In the genomic region with DNA sequence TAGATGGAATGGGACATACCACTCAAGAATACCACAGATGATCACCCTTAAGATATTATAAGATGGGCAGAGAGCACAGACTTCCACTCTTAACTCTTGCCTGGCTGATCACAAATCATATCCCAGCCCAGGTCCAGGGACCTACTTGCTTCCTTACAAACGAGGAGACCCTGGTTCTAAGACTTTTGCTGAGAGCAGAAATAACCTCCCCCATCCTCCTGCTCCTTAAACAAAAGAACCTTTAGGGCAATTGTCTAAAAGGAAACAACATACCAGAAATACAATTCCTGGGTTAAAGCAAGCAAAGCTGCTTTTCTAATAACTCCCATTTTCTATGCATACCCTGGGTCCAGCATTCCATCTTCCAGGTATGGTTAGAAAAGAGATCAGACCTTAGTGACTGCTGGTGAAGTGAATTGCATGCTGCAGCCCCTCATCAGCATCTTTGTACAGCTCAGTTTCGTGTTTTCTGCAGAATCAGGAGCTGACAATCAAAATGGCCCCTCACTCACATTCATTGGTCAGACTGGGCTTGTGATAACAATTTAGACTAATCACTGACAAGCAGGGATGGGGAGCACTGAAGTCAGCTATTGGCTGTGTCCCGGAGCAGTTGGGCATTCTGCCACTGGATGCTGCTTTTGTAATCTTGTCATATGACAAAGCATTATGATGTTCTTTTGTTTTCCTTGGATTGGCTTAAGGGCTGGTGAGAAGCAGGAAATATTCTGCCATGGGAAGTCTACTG, we compare ENCODE assay signal across 12 cellular contexts. TPM values are rescaled to one million over a fixed set of nuclear protein-coding genes. Genes with fewer than 3 reads are reported as not detected.
DNase-seq lines count a peak whose midpoint lies in the region; ATAC-seq and TF ChIP-seq lines count a peak whose summit lies in the region.
"Had no signal": no experiment of that assay in that cellular context is flagged by ENCODE, and none has a peak within 500 bp of the region (broad histone marks: within the 10 kb centered on the region; RNA-seq: fewer than 3 reads in every experiment).

No MANE protein-coding gene starts in this region.

- ATAC-seq in GM18498 (IDR thresholded peaks at IDR 0.05; ENCODE audit: unreplicated experiment) (no peak), GM21619 (IDR thresholded peaks at IDR 0.05; ENCODE audit: unreplicated experiment) (no peak)
- ATAC-seq: activated naive CD8-positive, alpha-beta T cell treated with anti-CD3 and anti-CD28 coated beads, Interleukin-2, amount 50 U/mL, for 24 hours; natural killer cell treated with Interleukin-12 subunit alpha and Interleukin-12 subunit beta and Interleukin-15 and Interleukin-18, amount 100 ng/mL, for 72 hours had no signal

- intact Hi-C loops in mammary epithelial cell (cut with micrococcal nuclease) = no loop called here
- intact Hi-C loops in thyroid gland (cut with DNase I) = no loop called here

- H2AK5ac ChIP-seq in trophoblast cell (ENCODE audit: low read length) = no peak overlapping the region

- no peak overlapping the region for H4K12ac ChIP-seq in trophoblast cell (ENCODE audit: low read depth, low read length)

- no peak overlapping the region for H3K23ac ChIP-seq in trophoblast cell (ENCODE audit: low read length)

- H3K9ac ChIP-seq in mammary epithelial cell (ENCODE audit: insufficient read depth, low read length) (no peak overlapping the region), trophoblast cell (ENCODE audit: low read length) (no peak overlapping the region)

- CTCF ChIA-PET in mammary epithelial cell (lab: Charles Lee; ENCODE audit: low non-redundant PET) = no interaction called here
- CTCF ChIA-PET in activated CD4-positive, alpha-beta T cell treated with anti-CD3 and anti-CD28 coated beads, Interleukin-2, amount 10 ng/mL, durations not matched to agents 7 days and 5 days (lab: Charles Lee) = interaction anchor here (0.8 kb wide), 1 partner anchor 13 kb away, joined by 3 read pairs; no protein-coding TSS in a partner anchor

- peaks cover 49% of the 10 kb centered on the region for H3K36me3 Mint-ChIP-seq in activated CD4-positive, alpha-beta T cell treated with anti-CD3 and anti-CD28 coated beads, Interleukin-2, amount 10 ng/mL, durations not matched to agents 7 days and 5 days (ENCODE audit: low read depth)

- H3K36me3 ChIP-seq in mammary epithelial cell (ENCODE audit: insufficient read depth, low read length) (no peaks in the 10 kb centered on the region), thyroid gland (peaks cover 0 to 6% of the 10 kb centered on the region in 2 donors), trophoblast cell (ENCODE audit: control insufficient read depth in 1 of 2, insufficient read depth in 2 of 2, low read length in 2 of 2) (no peaks in the 10 kb centered on the region)

- no peaks in the 10 kb centered on the region for H4K20me1 ChIP-seq in mammary epithelial cell (ENCODE audit: insufficient read depth, low read length)

- TF ChIP-seq CTCF in mammary epithelial cell (conservative IDR thresholded peaks at IDR 0.05 in 1 of 2, IDR thresholded peaks at IDR 0.05 in 1 of 2; ENCODE audit: extremely low read depth in 1 of 2, insufficient read depth in 1 of 2, low read depth in 1 of 2, low read length in 2 of 2) (no peak), thyroid gland (IDR thresholded peaks at IDR 0.05) (no peak)

- in situ Hi-C loops in mammary epithelial cell (cut with MboI; ENCODE audit: low sequenced_read_pairs in 2 of 2) = no loop called here

- H3K4me3 ChIP-seq in mammary epithelial cell (replicated peaks in 1 of 3; ENCODE audit: insufficient read depth in 1 of 3, low read depth in 2 of 3, low read length in 3 of 3) (no peak overlapping the region), thyroid gland (replicated peaks in 1 of 3) (no peak overlapping the region), trophoblast cell (ENCODE audit: low read depth, low read length) (no peak overlapping the region)
- H3K4me3 ChIP-seq: SJSA1, upper lobe of left lung had no signal

- H3K79me1 ChIP-seq in trophoblast cell (ENCODE audit: low read length) = no peaks in the 10 kb centered on the region

- H3K4me2 ChIP-seq in mammary epithelial cell (ENCODE audit: insufficient read depth, low read depth, low read length) (peak overlapping the region; percentile 16), trophoblast cell (ENCODE audit: low read length) (no peak overlapping the region)

- dilution Hi-C loops in mammary epithelial cell (cut with HindIII; ENCODE audit: low sequenced_read_pairs) = no loop called here

- no peaks in the 10 kb centered on the region for H3K9me3 Mint-ChIP-seq in activated CD4-positive, alpha-beta T cell treated with anti-CD3 and anti-CD28 coated beads, Interleukin-2, amount 10 ng/mL, durations not matched to agents 7 days and 5 days
- H3K9me3 Mint-ChIP-seq: activated naive CD8-positive, alpha-beta T cell treated with anti-CD3 and anti-CD28 coated beads, Interleukin-2, amount 50 U/mL, for 24 hours; natural killer cell treated with Interleukin-12 subunit alpha and Interleukin-12 subunit beta and Interleukin-15 and Interleukin-18, amount 100 ng/mL, for 72 hours had no signal

- peaks cover 11% of the 10 kb centered on the region for H3K27me3 Mint-ChIP-seq in activated CD4-positive, alpha-beta T cell treated with anti-CD3 and anti-CD28 coated beads, Interleukin-2, amount 10 ng/mL, durations not matched to agents 7 days and 5 days

- no peak overlapping the region for H4K8ac ChIP-seq in trophoblast cell (ENCODE audit: low read depth, low read length)

- BruUV-seq in mammary epithelial cell (replicated peaks; lab: Mats Ljungman, UMichigan) = no TSS peak

- no peak overlapping the region for H3K18ac ChIP-seq in trophoblast cell (ENCODE audit: low read length)

- WGBS in mammary epithelial cell (ENCODE audit: low coverage, missing lambda C conversion rate) = 72% methylated on average over 3 of the region's 3 CpGs
- 66 to 70% methylated on average over 3 of the region's 3 CpGs for WGBS in thyroid gland, 2 donors
- WGBS in trophoblast cell (ENCODE audit: extremely low coverage, insufficient coverage, insufficient read length) = no CpG with 5 or more reads among the region's 3 CpGs

- no peak overlapping the region for H4K91ac ChIP-seq in trophoblast cell (ENCODE audit: low read depth, low read length)

- H3K4ac ChIP-seq in trophoblast cell (ENCODE audit: low read depth, low read length) = no peak overlapping the region

- H2BK12ac ChIP-seq in trophoblast cell (ENCODE audit: low read length) = no peak overlapping the region

- H3K4me3 Mint-ChIP-seq in activated CD4-positive, alpha-beta T cell treated with anti-CD3 and anti-CD28 coated beads, Interleukin-2, amount 10 ng/mL, durations not matched to agents 7 days and 5 days = no peak overlapping the region
- H3K4me3 Mint-ChIP-seq: activated naive CD8-positive, alpha-beta T cell treated with anti-CD3 and anti-CD28 coated beads, Interleukin-2, amount 50 U/mL, for 24 hours; natural killer cell treated with Interleukin-12 subunit alpha and Interleukin-12 subunit beta and Interleukin-15 and Interleukin-18, amount 100 ng/mL, for 72 hours had no signal

- no peak overlapping the region for H3K27ac Mint-ChIP-seq in activated CD4-positive, alpha-beta T cell treated with anti-CD3 and anti-CD28 coated beads, Interleukin-2, amount 10 ng/mL, durations not matched to agents 7 days and 5 days
- H3K27ac Mint-ChIP-seq: activated naive CD8-positive, alpha-beta T cell treated with anti-CD3 and anti-CD28 coated beads, Interleukin-2, amount 50 U/mL, for 24 hours; natural killer cell treated with Interleukin-12 subunit alpha and Interleukin-12 subunit beta and Interleukin-15 and Interleukin-18, amount 100 ng/mL, for 72 hours had no signal

- H3K4me1 ChIP-seq in mammary epithelial cell (ENCODE audit: insufficient read depth, low read length) = peaks cover 10% of the 10 kb centered on the region
- peaks cover 0 to 14% of the 10 kb centered on the region in 2 donors for H3K4me1 ChIP-seq in thyroid gland
- peaks cover 2 to 3% of the 10 kb centered on the region in 2 experiments for H3K4me1 ChIP-seq in trophoblast cell (ENCODE audit: control insufficient read depth in 1 of 2, insufficient read depth in 2 of 2, low read length in 2 of 2)

- H3K14ac ChIP-seq in trophoblast cell (ENCODE audit: low read length) = no peak overlapping the region

- no peak overlapping the region for H2BK5ac ChIP-seq in trophoblast cell (ENCODE audit: low read depth, low read length, poor library complexity)

- H2BK120ac ChIP-seq in trophoblast cell (ENCODE audit: insufficient read depth, low read length, poor library complexity) = no peak overlapping the region

- peaks cover 15% of the 10 kb centered on the region for H3K4me1 Mint-ChIP-seq in activated CD4-positive, alpha-beta T cell treated with anti-CD3 and anti-CD28 coated beads, Interleukin-2, amount 10 ng/mL, durations not matched to agents 7 days and 5 days

- H3K27ac ChIP-seq in mammary epithelial cell (ENCODE audit: insufficient read depth, low read depth, low read length) (no peak overlapping the region), layer of hippocampus (ENCODE audit: low read depth, low read length) (peak overlapping the region; percentile 92), thyroid gland (no peak overlapping the region), trophoblast cell (ENCODE audit: low read depth, low read length) (no peak overlapping the region)
- H3K27ac ChIP-seq: SJSA1 had no signal

- H2AFZ ChIP-seq in mammary epithelial cell (ENCODE audit: low read depth, low read length) (peak overlapping the region; percentile 14), trophoblast cell (ENCODE audit: insufficient read depth, low read length, poor library complexity) (no peak overlapping the region)

- H3K79me2 ChIP-seq in mammary epithelial cell (ENCODE audit: insufficient read depth, low read length) (no peaks in the 10 kb centered on the region), trophoblast cell (ENCODE audit: control insufficient read depth, insufficient read depth, low read length, poor library complexity) (no peaks in the 10 kb centered on the region)

- DNase-seq in M059J (ENCODE audit: low read depth) (peak; percentile 88), mammary epithelial cell (peak; percentile 54), thyroid gland (peak; percentile 25 to 42), trophoblast cell (no peak)
- DNase-seq in activated CD4-positive, alpha-beta T cell treated with anti-CD3 and anti-CD28 coated beads, Interleukin-2, amount 10 ng/mL, durations not matched to agents 7 days and 5 days = no peak
- DNase-seq: activated naive CD8-positive, alpha-beta T cell treated with anti-CD3 and anti-CD28 coated beads, Interleukin-2, amount 50 U/mL, for 24 hours; upper lobe of left lung had no signal

- POLR2A ChIA-PET in activated CD4-positive, alpha-beta T cell treated with anti-CD3 and anti-CD28 coated beads, Interleukin-2, amount 10 ng/mL, durations not matched to agents 7 days and 5 days (lab: Charles Lee) = interaction anchor here (1.2 kb wide), 1 partner anchor 50 kb away, joined by 3 read pairs; a partner anchor contains a TSS

- TF ChIP-seq POLR2A in thyroid gland (IDR thresholded peaks at IDR 0.05) = no peak

- H3K9me3 ChIP-seq in mammary epithelial cell (replicated peaks; ENCODE audit: insufficient read depth, low read length) (no peaks in the 10 kb centered on the region), thyroid gland (no peaks in the 10 kb centered on the region), trophoblast cell (ENCODE audit: insufficient read depth, low read depth, low read length) (no peaks in the 10 kb centered on the region)
- H3K9me3 ChIP-seq: SJSA1, upper lobe of left lung had no signal

- H3K27me3 ChIP-seq in mammary epithelial cell (ENCODE audit: insufficient read depth, low read length) (no peaks in the 10 kb centered on the region), layer of hippocampus (ENCODE audit: control insufficient read depth, insufficient read depth, low read length) (no peaks in the 10 kb centered on the region), thyroid gland (no peaks in the 10 kb centered on the region), trophoblast cell (ENCODE audit: insufficient read depth, low read length) (no peaks in the 10 kb centered on the region)
- H3K27me3 ChIP-seq: SJSA1, upper lobe of left lung had no signal

RNA-seq across cellular contexts. Expression of a gene that starts 14.6 kb away (rescaled TPM):
- total RNA-seq in M059J (2014; rRNA removed; shearing (Covaris generic)) = 303 and 380 TPM in 2 replicates
- total RNA-seq in mammary epithelial cell (1 to 10 TPM; 2.5 to 3.6 TPM), thyroid gland (10 to 100 TPM in 1 of 4 donors, 1 to 10 TPM in 3; 5.9 to 11.4 (median 8.8) TPM)
- polyA plus RNA-seq in mammary epithelial cell = 2.2 TPM
- polyA minus RNA-seq in mammary epithelial cell = 0.67 TPM
- 0.11 and 0.14 TPM in 2 replicates for polyA plus RNA-seq in trophoblast cell (2013)
- total RNA-seq in activated CD4-positive, alpha-beta T cell treated with anti-CD3 and anti-CD28 coated beads, Interleukin-2, amount 10 ng/mL, durations not matched to agents 7 days and 5 days = 10 to 100 TPM; 51.1 to 55.4 TPM

RNA-seq across cellular contexts. Expression of a gene that starts 35.5 kb away (rescaled TPM):
- 0.37 and 0.76 TPM in 2 replicates for total RNA-seq in M059J (2014; rRNA removed; shearing (Covaris generic))
- total RNA-seq in mammary epithelial cell (not detected), thyroid gland (not detected)
- polyA plus RNA-seq in mammary epithelial cell = not detected
- polyA minus RNA-seq in mammary epithelial cell = not detected
- not detected in 2 replicates for polyA plus RNA-seq in trophoblast cell (2013)
- not detected for total RNA-seq in activated CD4-positive, alpha-beta T cell treated with anti-CD3 and anti-CD28 coated beads, Interleukin-2, amount 10 ng/mL, durations not matched to agents 7 days and 5 days
- total RNA-seq: natural killer cell treated with Interleukin-12 subunit alpha and Interleukin-12 subunit beta and Interleukin-15 and Interleukin-18, amount 100 ng/mL, for 72 hours; SJSA1 had no signal

RNA-seq across cellular contexts. Expression of a gene that starts 40.5 kb away (rescaled TPM):
- total RNA-seq in M059J (2014; rRNA removed; shearing (Covaris generic)) = 42.5 and 58.0 TPM in 2 replicates
- total RNA-seq in mammary epithelial cell (1 to 10 TPM; 1.1 to 1.2 TPM), thyroid gland (1 to 10 TPM; 3.4 to 5.4 (median 4.6) TPM)
- polyA plus RNA-seq in mammary epithelial cell = 0.41 TPM
- polyA minus RNA-seq in mammary epithelial cell = not detected
- 0.05 and 0.06 TPM in 2 replicates for polyA plus RNA-seq in trophoblast cell (2013)
- 10 to 100 TPM in 1 of 2 experiments, 1 to 10 TPM in 1; 9.9 to 10.2 TPM for total RNA-seq in activated CD4-positive, alpha-beta T cell treated with anti-CD3 and anti-CD28 coated beads, Interleukin-2, amount 10 ng/mL, durations not matched to agents 7 days and 5 days

RNA-seq across cellular contexts. Expression of a gene that starts 50.0 kb away (rescaled TPM):
- total RNA-seq in M059J (2014; rRNA removed; shearing (Covaris generic)) = 733 and 788 TPM in 2 replicates
- 1 to 10 TPM in 1 of 2 donors, under 1 TPM in 1; 0.50 to 1.2 TPM for total RNA-seq in mammary epithelial cell
- 0.37 TPM for polyA plus RNA-seq in mammary epithelial cell
- polyA minus RNA-seq in mammary epithelial cell = 3.5 TPM
- 10 to 100 TPM in 2 of 4 donors, 1 to 10 TPM in 2; 5.5 to 15.9 (median 10.0) TPM for total RNA-seq in thyroid gland
- polyA plus RNA-seq in trophoblast cell (2013) = 1.3 and 1.6 TPM in 2 replicates
- total RNA-seq in activated CD4-positive, alpha-beta T cell treated with anti-CD3 and anti-CD28 coated beads, Interleukin-2, amount 10 ng/mL, durations not matched to agents 7 days and 5 days = 10 to 100 TPM; 42.9 to 45.0 TPM

Comparison
In these comparisons a context has a peak if more than half of its experiments do, and no peak if none do; other contexts are left out.
1. DNase-seq: peak in M059J (single experiment), mammary epithelial cell (single experiment) and thyroid gland (2 of 2); none in trophoblast cell (0 of 2) and activated CD4-positive, alpha-beta T cell treated with anti-CD3 and anti-CD28 coated beads, Interleukin-2, amount 10 ng/mL, durations not matched to agents 7 days and 5 days (single experiment).
2. RNA of a gene that starts 14.6 kb away (total RNA-seq): 303 to 380 TPM in M059J and 51.1 to 55.4 TPM in activated CD4-positive, alpha-beta T cell treated with anti-CD3 and anti-CD28 coated beads, Interleukin-2, amount 10 ng/mL, durations not matched to agents 7 days and 5 days; 5.9 to 11.4 TPM in thyroid gland and 2.5 to 3.6 TPM in mammary epithelial cell; every median in the first group is over 4 times any median in the second.